ENCODE assay signal across 15 cellular contexts in genomic region chr15:39114690-39115378, GRCh38.
"Had no signal": no experiment of that assay in that cellular context is flagged by ENCODE, and none has a peak within 500 bp of the region (broad histone marks: within the 10 kb centered on the region; RNA-seq: fewer than 3 reads in every experiment).

No MANE protein-coding gene starts in this region.

- H3K4me3 ChIP-seq: dorsolateral prefrontal cortex, hepatocyte, lung, ovary had no signal

- H3K4me3 Mint-ChIP-seq: natural killer cell, neural crest cell had no signal

- ATAC-seq: left colon, left ventricle myocardium superior, natural killer cell, right cardiac atrium had no signal

- H3K9me3 ChIP-seq: ovary had no signal

- DNase-seq: cortex of kidney; dorsolateral prefrontal cortex; effector CD8-positive, alpha-beta T cell; head of caudate nucleus; left colon; left ventricle myocardium superior; natural killer cell; ovary; right cardiac atrium; small intestine; stimulated activated CD4-positive, alpha-beta T cell treated with anti-CD3 and anti-CD28 coated beads, Interleukin-12 subunit alpha, Interleukin-12 subunit beta, amount 100 ng/mL, for 4 hours; stimulated activated naive CD4-positive, alpha-beta T cell treated with Interleukin-2 at 50 U/mL for 16 hours had no signal

- H3K4me1 Mint-ChIP-seq: natural killer cell had no signal

- H3K27ac Mint-ChIP-seq: natural killer cell had no signal

- H3K27ac ChIP-seq: dorsolateral prefrontal cortex, hepatocyte, ovary had no signal

- H3K27me3 ChIP-seq: hepatocyte, ovary had no signal

- H3K36me3 ChIP-seq: ovary had no signal
